Comparison of ENCODE assay signal across 1 cellular context in genomic region chr5:176629853-176630680, GRCh38.
TF ChIP-seq lines count a peak whose summit lies in the region.

Gene EIF4E1B, plus strand, starts transcription at chr5:176630675. Its CDS starts 12,113 bp downstream, at chr5:176642788.
Gene SNCB, minus strand, starts transcription at chr5:176630534. Its CDS starts 880 bp downstream, at chr5:176629654.

TF ChIP-seq in HEK293, 187 proteins besides CTCF, POLR2A, EP300 and RAD21 (continued from another document and continues in another):
- no peak for TF ChIP-seq REST (tag by site-specific recombination; IDR thresholded peaks at IDR 0.05)
- TF ChIP-seq ZNF785 (tag by site-specific recombination; IDR thresholded peaks at IDR 0.05), result no peak
- TF ChIP-seq PRDM2 (tag by site-specific recombination; IDR thresholded peaks at IDR 0.05; ENCODE audit: borderline replicate concordance), result no peak
- TF ChIP-seq PBX3 (CRISPR knock-in tag; IDR thresholded peaks at IDR 0.05), result peak; percentile 65
- no peak for TF ChIP-seq ZBTB17 (tag by site-specific recombination; IDR thresholded peaks at IDR 0.05)
- no peak for TF ChIP-seq YY1 (tag by site-specific recombination; IDR thresholded peaks at IDR 0.05)
- no peak for TF ChIP-seq ZNF623 (tag by site-specific recombination; IDR thresholded peaks at IDR 0.05)
- TF ChIP-seq GLIS2 (tag by site-specific recombination; IDR thresholded peaks at IDR 0.05), result peak; percentile 91
- TF ChIP-seq ZNF341 (tag by site-specific recombination; IDR thresholded peaks at IDR 0.05; ENCODE audit: low read depth), result peak; percentile 49; the same call in 1 of the 2 replicates
- no peak for TF ChIP-seq PRDM10 (tag by site-specific recombination; IDR thresholded peaks at IDR 0.05)
- no peak for TF ChIP-seq ZNF621 (tag by site-specific recombination; IDR thresholded peaks at IDR 0.05)
- no peak for TF ChIP-seq PRDM4 (tag by site-specific recombination; IDR thresholded peaks at IDR 0.05)
- no peak for TF ChIP-seq HOXC10 (CRISPR knock-in tag; IDR thresholded peaks at IDR 0.05)
- no peak for TF ChIP-seq ZNF280D (tag by site-specific recombination; IDR thresholded peaks at IDR 0.05)
- no peak for TF ChIP-seq ZNF670 (tag by site-specific recombination; IDR thresholded peaks at IDR 0.05; ENCODE audit: low read depth)
- no peak for TF ChIP-seq ZNF704 (tag by site-specific recombination; IDR thresholded peaks at IDR 0.05)
- peak; percentile 67 for TF ChIP-seq ZIC2 (tag by site-specific recombination; IDR thresholded peaks at IDR 0.05)
- peak; percentile 96 for TF ChIP-seq ZBTB20 (tag by site-specific recombination; IDR thresholded peaks at IDR 0.05)
- no peak for TF ChIP-seq ZNF449 (tag by site-specific recombination; IDR thresholded peaks at IDR 0.05)
- no peak for TF ChIP-seq BCL11A (tag by site-specific recombination; IDR thresholded peaks at IDR 0.05; ENCODE audit: low read depth)
- TF ChIP-seq ZNF302 (tag by site-specific recombination; IDR thresholded peaks at IDR 0.05; ENCODE audit: low read depth), result no peak
- no peak for TF ChIP-seq ZFP41 (tag by site-specific recombination; IDR thresholded peaks at IDR 0.05; ENCODE audit: borderline replicate concordance)
- peak; percentile 72; the same call in 1 of the 2 replicates for TF ChIP-seq SP3 (tag by site-specific recombination; IDR thresholded peaks at IDR 0.05)
- peak; percentile 67; the same call in 1 of the 2 replicates for TF ChIP-seq KLF9 (tag by site-specific recombination; IDR thresholded peaks at IDR 0.05; ENCODE audit: low read depth)
- TF ChIP-seq PATZ1 (tag by site-specific recombination; IDR thresholded peaks at IDR 0.05), result peak; percentile 89; the same call in 1 of the 2 replicates
- TF ChIP-seq ZNF843 (tag by site-specific recombination; IDR thresholded peaks at IDR 0.05), result no peak
- no peak for TF ChIP-seq BCL11B (tag by site-specific recombination; IDR thresholded peaks at IDR 0.05; ENCODE audit: low read depth)
